1 cellular context compared by ENCODE assay signal in genomic region chr7:35753761-35754603, GRCh38.
TF ChIP-seq lines count a peak whose summit lies in the region.

No MANE protein-coding gene starts in this region.

TF ChIP-seq in K562, 482 proteins besides CTCF, POLR2A, EP300 and RAD21 (continues in another document):
- TF ChIP-seq TEAD4 (IDR thresholded peaks at IDR 0.05; ENCODE audit: low read length) (peak; percentile 90), TEAD4 (CRISPR knock-in tag; IDR thresholded peaks at IDR 0.05; ENCODE audit: borderline replicate concordance) (no peak), SOX6 (IDR thresholded peaks at IDR 0.05) (peak; percentile 58; the same call in 1 of the 2 replicates), RNF2 (IDR thresholded peaks at IDR 0.05) (peak; percentile 28; the same call in 1 of the 2 replicates), SMC3 (conservative IDR thresholded peaks at IDR 0.05; ENCODE audit: insufficient read depth, low read depth, low read length) (no peak), GTF2A2 (tag; IDR thresholded peaks at IDR 0.05) (no peak), HDAC2 (IDR thresholded peaks at IDR 0.05) (0 out of 2 replicates have a peak, but pooled peaks have one; percentile 21), ARID2 (IDR thresholded peaks at IDR 0.05) (no peak), SMARCA4 (IDR thresholded peaks at IDR 0.05) (peak; percentile 93), TCF3 (CRISPR knock-in tag; IDR thresholded peaks at IDR 0.05) (peak; percentile 76), HSF4 (CRISPR knock-in tag; IDR thresholded peaks at IDR 0.05; ENCODE audit: borderline replicate concordance) (no peak), GATAD2B (IDR thresholded peaks at IDR 0.05; ENCODE audit: borderline replicate concordance) (peak; percentile 66; the same call in 1 of the 2 replicates), ZNF766 (CRISPR knock-in tag; conservative IDR thresholded peaks at IDR 0.05) (no peak), FOSL1 (tag; conservative IDR thresholded peaks at IDR 0.05) (peak; percentile 99), NR4A1 (CRISPR knock-in tag; IDR thresholded peaks at IDR 0.05) (no peak), NR4A1 (tag; IDR thresholded peaks at IDR 0.05) (peak; percentile 19; the same call in 1 of the 2 replicates), TAL1 (IDR thresholded peaks at IDR 0.05) (peak; percentile 86), GTF2E2 (tag; IDR thresholded peaks at IDR 0.05) (0 out of 2 replicates have a peak, but pooled peaks have one; percentile 24), C11orf30 (IDR thresholded peaks at IDR 0.05; ENCODE audit: low read depth) (0 out of 2 replicates have a peak, but pooled peaks have one; percentile 35), ARID1B (IDR thresholded peaks at IDR 0.05) (peak; percentile 95), CCNT2 (IDR thresholded peaks at IDR 0.05; ENCODE audit: borderline replicate concordance, extremely low read depth, insufficient read length, low read depth, low read length) (peak; percentile 4), SMAD4 (CRISPR knock-in tag; conservative IDR thresholded peaks at IDR 0.05) (0 out of 2 replicates have a peak, but pooled peaks have one; percentile 36), MAFG (tag; conservative IDR thresholded peaks at IDR 0.05) (0 out of 2 replicates have a peak, but pooled peaks have one; percentile 22), NCOR1 (IDR thresholded peaks at IDR 0.05) (peak; percentile 85), SMARCC2 (IDR thresholded peaks at IDR 0.05; ENCODE audit: low read depth) (peak; percentile 81), SP1 (CRISPR knock-in tag; IDR thresholded peaks at IDR 0.05) (no peak), POLR2AphosphoS5 (IDR thresholded peaks at IDR 0.05; ENCODE audit: control insufficient read depth, insufficient read depth, low read depth, low read length) (peak; percentile 33; the same call in 1 of the 2 replicates), CREM (IDR thresholded peaks at IDR 0.05; ENCODE audit: low read depth) (peak; percentile 39; the same call in 1 of the 2 replicates), FOXM1 (IDR thresholded peaks at IDR 0.05; ENCODE audit: low read depth) (peak; percentile 60), FOXM1 (CRISPR knock-in tag; IDR thresholded peaks at IDR 0.05; ENCODE audit: low read depth) (no peak), CBFA2T2 (conservative IDR thresholded peaks at IDR 0.05) (peak; percentile 91), PML (IDR thresholded peaks at IDR 0.05; ENCODE audit: low read length) (peak; percentile 79), KLF16 (IDR thresholded peaks at IDR 0.05) (peak; percentile 63), OTX1 (CRISPR knock-in tag; IDR thresholded peaks at IDR 0.05) (no peak), TRIM24 (IDR thresholded peaks at IDR 0.05) (peak; percentile 68 to 74), NR0B1 (IDR thresholded peaks at IDR 0.05; ENCODE audit: partially characterized antibody) (no peak), KDM1A (IDR thresholded peaks at IDR 0.05) (peak in 1 of 2 experiments; percentile 56; a peak in 1 of 4 replicates), DIDO1 (tag; IDR thresholded peaks at IDR 0.05; ENCODE audit: low read depth) (no peak), ZNF24 (IDR thresholded peaks at IDR 0.05) (peak; percentile 76; the same call in 1 of the 2 replicates), GATA2 (CRISPR knock-in tag; IDR thresholded peaks at IDR 0.05) (peak; percentile 60), DPF2 (IDR thresholded peaks at IDR 0.05) (peak; percentile 93), NFIC (IDR thresholded peaks at IDR 0.05) (peak; percentile 56; the same call in 1 of the 2 replicates), STAT5A (IDR thresholded peaks at IDR 0.05; ENCODE audit: borderline replicate concordance, low read length) (peak; percentile 50; the same call in 1 of the 2 replicates), ZNF3 (CRISPR knock-in tag; IDR thresholded peaks at IDR 0.05) (no peak), MTA2 (IDR thresholded peaks at IDR 0.05; ENCODE audit: low read depth) (peak; percentile 78), TBL1XR1 (IDR thresholded peaks at IDR 0.05; ENCODE audit: low read length in 2 of 2) (0 out of 4 replicates have a peak, but pooled peaks of 1 of the 2 experiments have one; percentile 25), THRAP3 (IDR thresholded peaks at IDR 0.05; ENCODE audit: borderline replicate concordance) (no peak), MLX (CRISPR knock-in tag; conservative IDR thresholded peaks at IDR 0.05) (no peak), ZNF316 (IDR thresholded peaks at IDR 0.05) (peak; percentile 41), POLR2B (IDR thresholded peaks at IDR 0.05; ENCODE audit: low read depth, partially characterized antibody) (no peak), PHB2 (IDR thresholded peaks at IDR 0.05; ENCODE audit: low read depth) (no peak), NUFIP1 (IDR thresholded peaks at IDR 0.05; ENCODE audit: partially characterized antibody) (no peak), ZZZ3 (IDR thresholded peaks at IDR 0.05) (no peak), NFE2 (IDR thresholded peaks at IDR 0.05; ENCODE audit: low read depth) (0 out of 2 replicates have a peak, but pooled peaks have one; percentile 22), ZBTB11 (CRISPR knock-in tag; IDR thresholded peaks at IDR 0.05) (0 out of 6 replicates have a peak, but pooled peaks of 1 of the 3 experiments have one; percentile 26), HDAC3 (IDR thresholded peaks at IDR 0.05; ENCODE audit: borderline replicate concordance, partially characterized antibody) (peak; percentile 38), JUND (IDR thresholded peaks at IDR 0.05; ENCODE audit: borderline replicate concordance, low read depth, low read length) (peak; percentile 87), JUND (tag; IDR thresholded peaks at IDR 0.05; ENCODE audit: borderline replicate concordance, low read depth, low read length) (peak; percentile 80; the same call in 2 of the 3 replicates)
- TF ChIP-seq, protein P1, sequence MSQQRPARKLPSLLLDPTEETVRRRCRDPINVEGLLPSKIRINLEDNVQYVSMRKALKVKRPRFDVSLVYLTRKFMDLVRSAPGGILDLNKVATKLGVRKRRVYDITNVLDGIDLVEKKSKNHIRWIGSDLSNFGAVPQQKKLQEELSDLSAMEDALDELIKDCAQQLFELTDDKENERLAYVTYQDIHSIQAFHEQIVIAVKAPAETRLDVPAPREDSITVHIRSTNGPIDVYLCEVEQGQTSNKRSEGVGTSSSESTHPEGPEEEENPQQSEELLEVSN (IDR thresholded peaks at IDR 0.05; ENCODE audit: borderline replicate concordance in 1 of 2, extremely low read depth in 1 of 2, insufficient read depth in 1 of 2, insufficient read length in 1 of 2, low read depth in 1 of 2, low read length in 1 of 2, poor library complexity in 1 of 2, severe bottlenecking in 1 of 2): no peak
- TF ChIP-seq, protein P2, sequence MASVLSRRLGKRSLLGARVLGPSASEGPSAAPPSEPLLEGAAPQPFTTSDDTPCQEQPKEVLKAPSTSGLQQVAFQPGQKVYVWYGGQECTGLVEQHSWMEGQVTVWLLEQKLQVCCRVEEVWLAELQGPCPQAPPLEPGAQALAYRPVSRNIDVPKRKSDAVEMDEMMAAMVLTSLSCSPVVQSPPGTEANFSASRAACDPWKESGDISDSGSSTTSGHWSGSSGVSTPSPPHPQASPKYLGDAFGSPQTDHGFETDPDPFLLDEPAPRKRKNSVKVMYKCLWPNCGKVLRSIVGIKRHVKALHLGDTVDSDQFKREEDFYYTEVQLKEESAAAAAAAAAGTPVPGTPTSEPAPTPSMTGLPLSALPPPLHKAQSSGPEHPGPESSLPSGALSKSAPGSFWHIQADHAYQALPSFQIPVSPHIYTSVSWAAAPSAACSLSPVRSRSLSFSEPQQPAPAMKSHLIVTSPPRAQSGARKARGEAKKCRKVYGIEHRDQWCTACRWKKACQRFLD (CRISPR knock-in tag; IDR thresholded peaks at IDR 0.05): peak; percentile 71; the same call in 1 of the 2 replicates
- TF ChIP-seq, protein P3, sequence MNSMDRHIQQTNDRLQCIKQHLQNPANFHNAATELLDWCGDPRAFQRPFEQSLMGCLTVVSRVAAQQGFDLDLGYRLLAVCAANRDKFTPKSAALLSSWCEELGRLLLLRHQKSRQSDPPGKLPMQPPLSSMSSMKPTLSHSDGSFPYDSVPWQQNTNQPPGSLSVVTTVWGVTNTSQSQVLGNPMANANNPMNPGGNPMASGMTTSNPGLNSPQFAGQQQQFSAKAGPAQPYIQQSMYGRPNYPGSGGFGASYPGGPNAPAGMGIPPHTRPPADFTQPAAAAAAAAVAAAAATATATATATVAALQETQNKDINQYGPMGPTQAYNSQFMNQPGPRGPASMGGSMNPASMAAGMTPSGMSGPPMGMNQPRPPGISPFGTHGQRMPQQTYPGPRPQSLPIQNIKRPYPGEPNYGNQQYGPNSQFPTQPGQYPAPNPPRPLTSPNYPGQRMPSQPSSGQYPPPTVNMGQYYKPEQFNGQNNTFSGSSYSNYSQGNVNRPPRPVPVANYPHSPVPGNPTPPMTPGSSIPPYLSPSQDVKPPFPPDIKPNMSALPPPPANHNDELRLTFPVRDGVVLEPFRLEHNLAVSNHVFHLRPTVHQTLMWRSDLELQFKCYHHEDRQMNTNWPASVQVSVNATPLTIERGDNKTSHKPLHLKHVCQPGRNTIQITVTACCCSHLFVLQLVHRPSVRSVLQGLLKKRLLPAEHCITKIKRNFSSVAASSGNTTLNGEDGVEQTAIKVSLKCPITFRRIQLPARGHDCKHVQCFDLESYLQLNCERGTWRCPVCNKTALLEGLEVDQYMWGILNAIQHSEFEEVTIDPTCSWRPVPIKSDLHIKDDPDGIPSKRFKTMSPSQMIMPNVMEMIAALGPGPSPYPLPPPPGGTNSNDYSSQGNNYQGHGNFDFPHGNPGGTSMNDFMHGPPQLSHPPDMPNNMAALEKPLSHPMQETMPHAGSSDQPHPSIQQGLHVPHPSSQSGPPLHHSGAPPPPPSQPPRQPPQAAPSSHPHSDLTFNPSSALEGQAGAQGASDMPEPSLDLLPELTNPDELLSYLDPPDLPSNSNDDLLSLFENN (IDR thresholded peaks at IDR 0.05; ENCODE audit: low read depth in 2 of 2, low read length in 2 of 2): peak in 1 of 2 experiments; percentile 60; a peak in 1 of 4 replicates
- TF ChIP-seq, protein P4, sequence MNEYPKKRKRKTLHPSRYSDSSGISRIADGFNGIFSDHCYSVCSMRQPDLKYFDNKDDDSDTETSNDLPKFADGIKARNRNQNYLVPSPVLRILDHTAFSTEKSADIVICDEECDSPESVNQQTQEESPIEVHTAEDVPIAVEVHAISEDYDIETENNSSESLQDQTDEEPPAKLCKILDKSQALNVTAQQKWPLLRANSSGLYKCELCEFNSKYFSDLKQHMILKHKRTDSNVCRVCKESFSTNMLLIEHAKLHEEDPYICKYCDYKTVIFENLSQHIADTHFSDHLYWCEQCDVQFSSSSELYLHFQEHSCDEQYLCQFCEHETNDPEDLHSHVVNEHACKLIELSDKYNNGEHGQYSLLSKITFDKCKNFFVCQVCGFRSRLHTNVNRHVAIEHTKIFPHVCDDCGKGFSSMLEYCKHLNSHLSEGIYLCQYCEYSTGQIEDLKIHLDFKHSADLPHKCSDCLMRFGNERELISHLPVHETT (CRISPR knock-in tag; conservative IDR thresholded peaks at IDR 0.05 in 1 of 2, IDR thresholded peaks at IDR 0.05 in 1 of 2): peak in 1 of 2 experiments; percentile 30; a peak in 1 of 4 replicates
- TF ChIP-seq, protein P5, sequence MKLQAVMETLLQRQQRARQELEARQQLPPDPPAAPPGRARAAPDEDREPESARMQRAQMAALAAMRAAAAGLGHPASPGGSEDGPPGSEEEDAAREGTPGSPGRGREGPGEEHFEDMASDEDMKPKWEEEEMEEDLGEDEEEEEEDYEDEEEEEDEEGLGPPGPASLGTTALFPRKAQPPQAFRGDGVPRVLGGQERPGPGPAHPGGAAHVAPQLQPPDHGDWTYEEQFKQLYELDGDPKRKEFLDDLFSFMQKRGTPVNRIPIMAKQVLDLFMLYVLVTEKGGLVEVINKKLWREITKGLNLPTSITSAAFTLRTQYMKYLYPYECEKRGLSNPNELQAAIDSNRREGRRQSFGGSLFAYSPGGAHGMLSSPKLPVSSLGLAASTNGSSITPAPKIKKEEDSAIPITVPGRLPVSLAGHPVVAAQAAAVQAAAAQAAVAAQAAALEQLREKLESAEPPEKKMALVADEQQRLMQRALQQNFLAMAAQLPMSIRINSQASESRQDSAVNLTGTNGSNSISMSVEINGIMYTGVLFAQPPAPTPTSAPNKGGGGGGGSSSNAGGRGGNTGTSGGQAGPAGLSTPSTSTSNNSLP (IDR thresholded peaks at IDR 0.05; ENCODE audit: borderline replicate concordance, low read depth, low read length): 0 out of 2 replicates have a peak, but pooled peaks have one; percentile 72
